11 cellular contexts compared by ENCODE assay signal in the genomic region with DNA sequence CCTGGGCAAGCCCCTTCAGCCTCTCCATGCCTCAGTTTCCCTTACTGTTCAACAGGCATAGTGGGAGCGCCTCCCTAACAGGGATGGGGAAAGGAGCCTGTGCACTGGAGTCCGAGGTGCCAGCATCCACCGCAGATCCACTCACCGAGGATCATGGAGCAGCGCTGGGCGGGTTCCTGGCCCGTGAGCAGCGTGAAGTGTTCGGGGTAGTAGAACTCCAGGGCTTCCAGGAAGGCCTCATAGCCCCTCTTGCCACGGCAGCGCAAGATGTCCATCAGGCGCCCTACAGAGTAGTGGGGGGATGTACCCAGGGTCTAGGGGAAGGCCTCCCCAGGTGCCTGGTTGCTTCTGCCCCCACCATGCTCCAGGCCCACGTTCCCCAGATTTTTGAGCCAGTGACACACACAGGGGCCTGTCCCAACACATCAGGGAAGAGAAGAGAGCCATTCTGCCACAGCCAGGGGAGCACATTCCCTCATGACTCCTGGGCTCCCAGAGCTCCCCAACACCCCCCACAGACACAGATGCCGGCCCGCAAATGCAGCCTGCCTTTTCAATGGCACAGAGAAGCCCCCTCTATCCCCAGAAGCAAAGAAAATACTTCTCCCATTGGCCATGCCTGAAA. TPM values are rescaled to one million over a fixed set of nuclear protein-coding genes. Genes with fewer than 3 reads are reported as not detected.
DNase-seq lines count a peak whose midpoint lies in the region; ATAC-seq and TF ChIP-seq lines count a peak whose summit lies in the region.
"Had no signal": no experiment of that assay in that cellular context is flagged by ENCODE, and none has a peak within 500 bp of the region (broad histone marks: within the 10 kb centered on the region; RNA-seq: fewer than 3 reads in every experiment).

No MANE protein-coding gene starts in this region.

- H3K9me3 Mint-ChIP-seq in CD4-positive, alpha-beta memory T cell: no peaks in the 10 kb centered on the region
- H3K9me3 Mint-ChIP-seq in neural crest cell: no peaks in the 10 kb centered on the region

- H3K9me3 ChIP-seq in CD4-positive, alpha-beta memory T cell (ENCODE audit: control insufficient read depth in 1 of 2, low read length in 2 of 2): no peaks in the 10 kb centered on the region
- H3K9me3 ChIP-seq in SJCRH30 (replicated peaks) (no peaks in the 10 kb centered on the region), WERI-Rb-1 (ENCODE audit: severe bottlenecking) (no peaks in the 10 kb centered on the region)

- no peak overlapping the region for H3K4me3 ChIP-seq in CD4-positive, alpha-beta memory T cell (ENCODE audit: low read length in 2 of 2)
- H3K4me3 ChIP-seq in SJCRH30 (peak overlapping the region; percentile 72), epithelial cell of proximal tubule (ENCODE audit: low read depth, low read length) (peak overlapping the region; percentile 87), WERI-Rb-1 (ENCODE audit: low read depth, low read length) (no peak overlapping the region)

- peaks cover 7% of the 10 kb centered on the region for H3K4me1 ChIP-seq in CD4-positive, alpha-beta memory T cell (ENCODE audit: insufficient read depth, low read length)
- H3K4me1 ChIP-seq in SJCRH30: peaks cover 10% of the 10 kb centered on the region

- peaks cover 0 to 9% (median 5%) of the 10 kb centered on the region in 4 donors for H3K4me1 Mint-ChIP-seq in CD4-positive, alpha-beta memory T cell
- peaks cover 26% of the 10 kb centered on the region for H3K4me1 Mint-ChIP-seq in neural crest cell

- H3K36me3 Mint-ChIP-seq in CD4-positive, alpha-beta memory T cell: no peaks in the 10 kb centered on the region
- H3K36me3 Mint-ChIP-seq in neural crest cell (ENCODE audit: low read depth): no peaks in the 10 kb centered on the region

- H3K27me3 Mint-ChIP-seq in CD4-positive, alpha-beta memory T cell: peaks cover 21 to 24% of the 10 kb centered on the region in 2 donors
- peaks cover 35% of the 10 kb centered on the region for H3K27me3 Mint-ChIP-seq in neural crest cell (ENCODE audit: low read depth)

- POLR2A ChIA-PET in CD4-positive, alpha-beta memory T cell (lab: Charles Lee; ENCODE audit: partially characterized antibody): interaction anchor here (0.9 kb wide), 1 partner anchor 10 kb away, joined by 3 read pairs; no protein-coding TSS in a partner anchor

- no peaks in the 10 kb centered on the region for H3K36me3 ChIP-seq in CD4-positive, alpha-beta memory T cell (ENCODE audit: insufficient read depth, low read length)
- peaks cover 11% of the 10 kb centered on the region for H3K36me3 ChIP-seq in SJCRH30
- no peaks in the 10 kb centered on the region; the same call in 1 of the 2 replicates for H3K36me3 ChIP-seq in WERI-Rb-1

- peak overlapping the region; percentile 74 to 85 (median 78) for H3K4me3 Mint-ChIP-seq in CD4-positive, alpha-beta memory T cell
- H3K4me3 Mint-ChIP-seq in neural crest cell: peak overlapping the region; percentile 85

- no peak for ATAC-seq in GM21529 (IDR thresholded peaks at IDR 0.05; ENCODE audit: unreplicated experiment)
- no peak for ATAC-seq in HG02798 (IDR thresholded peaks at IDR 0.05; ENCODE audit: poor library complexity, unreplicated experiment)

- intact Hi-C loops in CD4-positive, alpha-beta memory T cell (cut with micrococcal nuclease): no loop called here

- no peak overlapping the region for H3K27ac ChIP-seq in CD4-positive, alpha-beta memory T cell (ENCODE audit: low read depth, low read length)
- H3K27ac ChIP-seq in SJCRH30 (no peak overlapping the region; the same call in 1 of the 2 replicates), WERI-Rb-1 (no peak overlapping the region)
- H3K27ac ChIP-seq: HL-60 had no signal

- H3K27ac Mint-ChIP-seq in CD4-positive, alpha-beta memory T cell: peak overlapping the region in 1 of 7 donors; percentile 50
- no peak overlapping the region for H3K27ac Mint-ChIP-seq in neural crest cell (ENCODE audit: unreplicated experiment)

- no peak for TF ChIP-seq CTCF in epithelial cell of proximal tubule (conservative IDR thresholded peaks at IDR 0.05; ENCODE audit: low read depth, low read length)
- no peak for TF ChIP-seq CTCF in neural crest cell (conservative IDR thresholded peaks at IDR 0.05)
- no peak for TF ChIP-seq CTCF in GM10266 (IDR thresholded peaks at IDR 0.05; ENCODE audit: control insufficient read depth, insufficient read depth, low read depth, missing control alignments)
- no peak for TF ChIP-seq CTCF in WERI-Rb-1 (IDR thresholded peaks at IDR 0.05; ENCODE audit: low read depth, low read length)

- DNase-seq in CD4-positive, alpha-beta memory T cell: no peak
- DNase-seq in SJCRH30: no peak
- DNase-seq in epithelial cell of proximal tubule (ENCODE audit: low read depth): no peak
- DNase-seq in neural crest cell (ENCODE audit: low read depth, low spot score): no peak
- no peak for DNase-seq in GM10266 (ENCODE audit: extremely low spot score)
- no peak for DNase-seq in WERI-Rb-1
- DNase-seq: NCI-H748 treated with DMSO at 0.1 percent for 48 hours; stimulated activated CD4-positive, alpha-beta T cell treated with anti-CD3 and anti-CD28 coated beads, Interleukin-15, amount 100 ng/mL, for 24 hours had no signal

- CTCF ChIA-PET in CD4-positive, alpha-beta memory T cell (lab: Charles Lee; ENCODE audit: partially characterized antibody): no interaction called here

- peaks cover 22% of the 10 kb centered on the region for H3K27me3 ChIP-seq in CD4-positive, alpha-beta memory T cell (ENCODE audit: insufficient read depth, low read length)
- H3K27me3 ChIP-seq in SJCRH30 (no peaks in the 10 kb centered on the region; the same call in 1 of the 2 replicates), WERI-Rb-1 (ENCODE audit: insufficient read depth, low read depth, severe bottlenecking) (peaks cover 3% of the 10 kb centered on the region)

RNA-seq across cellular contexts. Expression of gene CARD10, which starts 1.3 kb away (rescaled TPM):
- under 1 TPM; 0.42 to 0.61 TPM for total RNA-seq in CD4-positive, alpha-beta memory T cell
- polyA plus RNA-seq in CD4-positive, alpha-beta memory T cell: not detected
- total RNA-seq in SJCRH30 (2014; rRNA removed; shearing (Covaris generic)): 28.9 and 30.9 TPM in 2 replicates
- total RNA-seq in epithelial cell of proximal tubule: 60.0 and 63.8 TPM in 2 replicates
- total RNA-seq in neural crest cell: 7.0 and 7.3 TPM in 2 replicates

RNA-seq across cellular contexts. Expression of gene MFNG, which starts 31.8 kb away (rescaled TPM):
- total RNA-seq in CD4-positive, alpha-beta memory T cell: 100 to 1,000 TPM; 213 to 218 TPM
- polyA plus RNA-seq in CD4-positive, alpha-beta memory T cell: 100 to 1,000 TPM; 339 to 441 TPM
- total RNA-seq in SJCRH30 (2014; rRNA removed; shearing (Covaris generic)): 0.36 and 1.1 TPM in 2 replicates
- 0.07 TPM in 1 of 2 replicates, not detected in the other for total RNA-seq in epithelial cell of proximal tubule
- 3.2 and 4.7 TPM in 2 replicates for total RNA-seq in neural crest cell

RNA-seq across cellular contexts. Expression of gene CDC42EP1, which starts 42.3 kb away (rescaled TPM):
- not detected for total RNA-seq in CD4-positive, alpha-beta memory T cell
- not detected for polyA plus RNA-seq in CD4-positive, alpha-beta memory T cell
- 11.9 and 12.4 TPM in 2 replicates for total RNA-seq in SJCRH30 (2014; rRNA removed; shearing (Covaris generic))
- total RNA-seq in epithelial cell of proximal tubule: 102 and 110 TPM in 2 replicates
- total RNA-seq in neural crest cell: 22.6 and 26.1 TPM in 2 replicates

Comparison
In these comparisons a context has a peak if more than half of its experiments do, and no peak if none do; other contexts are left out.
1. H3K4me3 ChIP-seq: peak in SJCRH30 (single experiment) and epithelial cell of proximal tubule (single experiment); none in CD4-positive, alpha-beta memory T cell (0 of 2) and WERI-Rb-1 (single experiment).
2. RNA of gene MFNG, which starts 31.8 kb away (total RNA-seq): 213 to 218 TPM in CD4-positive, alpha-beta memory T cell; 3.2 to 4.7 TPM in neural crest cell, 0.36 to 1.1 TPM in SJCRH30 and 0.07 TPM in epithelial cell of proximal tubule; every median in the first group is over 10 times any median in the second.
3. RNA of gene CDC42EP1, which starts 42.3 kb away (total RNA-seq): 102 to 110 TPM in epithelial cell of proximal tubule, 22.6 to 26.1 TPM in neural crest cell and 11.9 to 12.4 TPM in SJCRH30; not detected in CD4-positive, alpha-beta memory T cell; every median in the first group is over 10 times any median in the second.